Comparison of ENCODE assay signal across 24 cellular contexts in the genomic region with DNA sequence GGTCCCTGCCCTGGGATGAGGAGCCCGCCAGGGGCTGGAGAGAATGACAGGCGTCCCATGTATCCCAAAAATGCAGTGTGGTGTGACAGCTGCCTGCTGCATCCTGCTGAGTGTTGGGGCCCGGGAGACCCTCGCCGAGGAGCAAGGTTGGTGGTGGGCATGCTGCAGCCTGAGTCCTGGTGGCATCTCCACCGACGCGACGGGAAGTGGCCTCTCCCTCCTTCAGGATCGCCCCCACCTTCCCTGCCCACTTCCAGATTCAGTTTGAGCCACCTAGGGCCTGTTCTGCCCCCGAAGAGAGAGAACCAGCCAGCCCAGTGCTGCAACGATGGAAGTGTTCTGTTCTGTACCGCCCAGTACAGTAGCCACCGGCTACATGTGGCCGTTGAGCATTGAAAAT.
"Had no signal": no experiment of that assay in that cellular context is flagged by ENCODE, and none has a peak within 500 bp of the region (broad histone marks: within the 10 kb centered on the region; RNA-seq: fewer than 3 reads in every experiment).

No MANE protein-coding gene starts in this region.

- ATAC-seq: HepG2, SK-N-SH treated with all-trans-retinoic acid at 6 μM for 48 hours had no signal

- DNase-seq: IMR-90, Karpas-422, KG1, MG63, NCI-H1092, NCI-H1105 treated with DMSO at 0.1 percent for 48 hours, NCI-H1417 treated with DMSO at 0.1 percent for 48 hours, NCI-H146, NCI-H187, NCI-H2029, NCI-H2081 treated with DMSO at 0.1 percent for 48 hours, NCI-H2171, NCI-H226, NCI-H446, NCI-H510A, NCI-H524 treated with DMSO at 0.1 percent for 48 hours, NCI-H69, NCI-H774, Right ventricle myocardium superior, RPMI8226, SIG-M5 had no signal

- FAIRE-seq: HepG2, RCC 7860 had no signal

- H3K9me3 ChIP-seq: MG63 had no signal

- H3K27me3 ChIP-seq: MG63 had no signal

- H3K36me3 ChIP-seq: MG63 had no signal

- H3K4me3 ChIP-seq: MG63 had no signal
